ENCODE assay signal across 29 cellular contexts in the genomic region with DNA sequence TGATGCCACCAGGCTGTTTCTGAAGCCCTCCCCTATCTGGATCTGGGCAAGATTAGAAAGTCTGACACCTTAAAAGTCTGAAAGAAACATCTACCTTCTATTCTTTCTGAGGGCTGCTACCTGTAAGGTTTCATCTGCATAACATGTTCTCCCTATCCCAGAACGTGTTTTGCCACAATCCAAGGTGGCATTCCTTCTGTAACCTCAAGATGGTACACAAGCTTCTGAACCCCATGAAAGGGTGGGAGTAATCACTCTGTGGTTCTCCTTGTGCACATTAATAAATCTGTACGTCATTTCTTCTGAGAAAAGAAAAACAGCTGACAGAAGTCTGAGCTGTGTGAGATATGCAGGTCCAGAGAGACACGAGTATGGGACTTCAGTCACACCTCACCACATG.
"Had no signal": no experiment of that assay in that cellular context is flagged by ENCODE, and none has a peak within 500 bp of the region (broad histone marks: within the 10 kb centered on the region; RNA-seq: fewer than 3 reads in every experiment).

No MANE protein-coding gene starts in this region.

- H3K4me2 ChIP-seq: hepatocyte, smooth muscle cell had no signal

- FAIRE-seq: colon, pancreas had no signal

- H3K9me3 ChIP-seq: body of pancreas, gastrocnemius medialis, pancreas, prostate gland, sigmoid colon, stomach, tibial artery had no signal

- ATAC-seq: activated CD4-positive, alpha-beta T cell treated with anti-CD3 and anti-CD28 coated beads for 36 hours; activated T-cell treated with anti-CD3 and anti-CD28 coated beads, Interleukin-2, amount 50 U/mL, for 72 hours; body of pancreas; gastrocnemius medialis; left cardiac atrium; left ventricle myocardium superior; naive thymus-derived CD4-positive, alpha-beta T cell; pancreas had no signal

- H2AFZ ChIP-seq: hepatocyte had no signal

- H3K36me3 ChIP-seq: gastrocnemius medialis, pancreas, prostate gland, sigmoid colon, stomach, tibial artery had no signal

- H3K79me2 ChIP-seq: hepatocyte had no signal

- DNase-seq: activated B cell treated with CpG ODN at 0.5 μM for 24 hours; activated CD4-positive, alpha-beta T cell treated with anti-CD3 and anti-CD28 coated beads for 36 hours; activated CD4-positive, alpha-beta T cell treated with anti-CD3 and anti-CD28 coated beads, Interleukin-2, amount 50 U/mL, for 4 hours; activated naive CD4-positive, alpha-beta T cell; activated T-cell treated with anti-CD3 and anti-CD28 coated beads for 4 hours; activated T-cell treated with anti-CD3 and anti-CD28 coated beads, Interleukin-2, amount 50 U/mL, for 72 hours; aorta; body of pancreas; dermis blood vessel endothelial cell; effector CD8-positive, alpha-beta T cell; erythroblast; gastrocnemius medialis; glutamatergic neuron; islet precursor cell; left cardiac atrium; left ventricle myocardium superior; naive thymus-derived CD4-positive, alpha-beta T cell; nucleus accumbens; pancreas; retina; sigmoid colon; stimulated activated CD4-positive, alpha-beta T cell treated with anti-CD3 and anti-CD28 coated beads, Interleukin-2, amount 100 ng/mL, for 24 hours; stimulated activated naive B cell treated with anti-CD40 and anti-IgM and Interleukin-4, amounts not matched to agents 10 μg/mL and 1 μg/mL and 100 μg/mL, for 72 hours; stomach; tibial artery had no signal

- H3K27me3 ChIP-seq: body of pancreas, hepatocyte, pancreas, sigmoid colon, stomach had no signal

- H3K4me1 ChIP-seq: body of pancreas, gastrocnemius medialis, pancreas, prostate gland, sigmoid colon, stomach, tibial artery had no signal

- H3K27ac ChIP-seq: body of pancreas, gastrocnemius medialis, hepatocyte, pancreas, prostate gland, sigmoid colon, stomach, tibial artery had no signal

- H3K4me3 ChIP-seq: body of pancreas, gastrocnemius medialis, hepatocyte, pancreas, prostate gland, sigmoid colon, smooth muscle cell, stomach, tibial artery had no signal
